ENCODE assay signal across 7 cellular contexts in the genomic region with DNA sequence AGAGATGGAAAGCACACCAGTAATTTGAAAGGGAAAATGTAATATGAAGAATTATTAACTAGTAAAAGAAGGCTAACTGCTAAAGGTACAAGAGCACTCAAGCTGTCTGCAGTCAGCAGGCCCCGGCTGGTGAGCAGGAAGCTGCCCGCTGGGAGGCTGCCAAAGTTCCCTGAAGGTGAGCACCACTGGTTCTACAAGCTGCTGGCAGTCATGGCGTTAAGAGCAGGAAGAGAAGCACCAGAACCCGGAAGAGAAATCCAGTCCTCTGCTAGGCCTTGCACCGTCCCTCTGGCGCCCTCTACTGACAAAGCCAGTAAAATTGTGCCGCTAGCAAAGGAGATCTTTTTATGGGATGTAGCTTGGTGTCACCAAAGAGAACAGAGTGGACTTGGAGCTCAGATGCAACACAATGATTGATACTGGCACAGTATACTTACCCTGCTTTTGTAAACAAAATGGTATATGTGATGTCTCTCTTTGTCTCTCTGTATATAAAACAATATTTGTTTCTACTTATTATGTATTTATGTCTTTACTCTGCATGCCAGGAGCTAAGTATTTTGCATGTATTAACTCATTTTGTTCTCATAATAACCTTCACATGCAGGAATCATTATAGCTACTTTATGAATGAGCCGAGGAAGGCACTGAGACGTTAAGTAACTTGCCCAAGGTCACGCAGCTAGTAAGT. TPM values are rescaled to one million over a fixed set of nuclear protein-coding genes. Genes with fewer than 3 reads are reported as not detected.
DNase-seq lines count a peak whose midpoint lies in the region; ATAC-seq and TF ChIP-seq lines count a peak whose summit lies in the region.

No MANE protein-coding gene starts in this region.

- DNase-seq in GM13977 (ENCODE audit: low spot score) (peak; percentile 83), NCI-H187 treated with DMSO at 0.1 percent for 48 hours (lab: John Stamatoyannopoulos, UW) (peak; percentile 68), T-helper 17 cell (peak; percentile 78 to 89 (median 80)), ascending aorta (ENCODE audit: low spot score in 2 of 2) (peak; percentile 68 to 92), hepatocyte (ENCODE audit: low spot score) (peak; percentile 96), skeletal muscle cell (ENCODE audit: low read depth) (peak; percentile 49)

- in situ Hi-C loops in GM13977 (cut with MboI; ENCODE audit: low pct_unique_long_range_greater_than_20kb, low sequenced_read_pairs, unreplicated experiment), result loop anchor here (10.0 kb wide), 2 partner anchors 133 to 327 kb away; no protein-coding TSS in a partner anchor

- H3K36me3 ChIP-seq in ascending aorta, result no peaks in the 10 kb centered on the region
- no peaks in the 10 kb centered on the region for H3K36me3 ChIP-seq in hepatocyte (replicated peaks; ENCODE audit: insufficient read depth, low read depth)

- no peaks in the 10 kb centered on the region for H3K9me2 ChIP-seq in hepatocyte (replicated peaks; ENCODE audit: insufficient read depth)

- intact Hi-C loops in ascending aorta (cut with DNase I), result no loop called here

- H3K36me3 Mint-ChIP-seq in T-helper 17 cell (ENCODE audit: low read depth), result no peaks in the 10 kb centered on the region

- H3K4me1 ChIP-seq in ascending aorta, result peaks cover 0 to 12% of the 10 kb centered on the region in 2 donors
- H3K4me1 ChIP-seq in hepatocyte (ENCODE audit: insufficient read depth), result peaks cover 4% of the 10 kb centered on the region

- no peaks in the 10 kb centered on the region for H3K27me3 ChIP-seq in ascending aorta
- H3K27me3 ChIP-seq in hepatocyte, result no peaks in the 10 kb centered on the region

- peak overlapping the region; percentile 64 for H3K4me2 ChIP-seq in hepatocyte

- peak; percentile 42 for ATAC-seq in HG02884 (IDR thresholded peaks at IDR 0.05; ENCODE audit: unreplicated experiment)
- peak; percentile 67 for ATAC-seq in T-helper 17 cell

- 31% methylated on average over 10 of the region's 10 CpGs for WGBS in hepatocyte (ENCODE audit: low lambda C conversion rate, missing lambda C conversion rate)

- peak overlapping the region; percentile 78 for H2AFZ ChIP-seq in hepatocyte

- TF ChIP-seq CTCF in GM13977 (IDR thresholded peaks at IDR 0.05; ENCODE audit: extremely low read depth, insufficient read depth, missing control alignments) (peak; percentile 91), ascending aorta (IDR thresholded peaks at IDR 0.05) (peak; percentile 60 to 73 (median 73)), hepatocyte (IDR thresholded peaks at IDR 0.05; ENCODE audit: poor library complexity) (peak; percentile 93)

- H4K20me1 ChIP-seq in hepatocyte (ENCODE audit: insufficient read depth, poor library complexity, severe bottlenecking), result no peaks in the 10 kb centered on the region

- H3K4me1 Mint-ChIP-seq in T-helper 17 cell, result peaks cover 24% of the 10 kb centered on the region

- H3K4me3 Mint-ChIP-seq in T-helper 17 cell, result peak overlapping the region; percentile 97

- peaks cover 3% of the 10 kb centered on the region for H3K79me2 ChIP-seq in hepatocyte

- no peaks in the 10 kb centered on the region for H3K27me3 Mint-ChIP-seq in T-helper 17 cell

- H3K9me3 ChIP-seq in T-helper 17 cell (ENCODE audit: control insufficient read depth, low read length, poor library complexity, severe bottlenecking), result no peaks in the 10 kb centered on the region
- H3K9me3 ChIP-seq in ascending aorta, result no peaks in the 10 kb centered on the region
- H3K9me3 ChIP-seq in hepatocyte (ENCODE audit: low read depth), result no peaks in the 10 kb centered on the region

- no peak overlapping the region for H3K4me3 ChIP-seq in ascending aorta
- H3K4me3 ChIP-seq in hepatocyte, result no peak overlapping the region
- no peak overlapping the region for H3K4me3 ChIP-seq in skeletal muscle cell (ENCODE audit: low read depth, low read length)

- H3K27ac ChIP-seq in ascending aorta (no peak overlapping the region), hepatocyte (peak overlapping the region; percentile 77)

- H3K27ac Mint-ChIP-seq in T-helper 17 cell, result peak overlapping the region; percentile 99

RNA-seq across cellular contexts. Expression of gene CASP8, which starts 28.1 kb away (rescaled TPM):
- total RNA-seq in T-helper 17 cell (100 to 1,000 TPM; 191 to 201 TPM), ascending aorta (15.2 TPM), hepatocyte (24.4 and 27.7 TPM in 2 replicates)
- polyA plus RNA-seq in hepatocyte, result 14.6 and 17.1 TPM in 2 replicates

RNA-seq across cellular contexts. Expression of gene CASP10, which starts 49.3 kb away (rescaled TPM):
- total RNA-seq in T-helper 17 cell, result 10 to 100 TPM; 16.4 to 21.2 TPM
- 7.8 TPM for total RNA-seq in ascending aorta
- 7.2 and 11.0 TPM in 2 replicates for total RNA-seq in hepatocyte
- polyA plus RNA-seq in hepatocyte, result 1.6 and 2.0 TPM in 2 replicates
